7 cellular contexts compared by ENCODE assay signal in the genomic region with DNA sequence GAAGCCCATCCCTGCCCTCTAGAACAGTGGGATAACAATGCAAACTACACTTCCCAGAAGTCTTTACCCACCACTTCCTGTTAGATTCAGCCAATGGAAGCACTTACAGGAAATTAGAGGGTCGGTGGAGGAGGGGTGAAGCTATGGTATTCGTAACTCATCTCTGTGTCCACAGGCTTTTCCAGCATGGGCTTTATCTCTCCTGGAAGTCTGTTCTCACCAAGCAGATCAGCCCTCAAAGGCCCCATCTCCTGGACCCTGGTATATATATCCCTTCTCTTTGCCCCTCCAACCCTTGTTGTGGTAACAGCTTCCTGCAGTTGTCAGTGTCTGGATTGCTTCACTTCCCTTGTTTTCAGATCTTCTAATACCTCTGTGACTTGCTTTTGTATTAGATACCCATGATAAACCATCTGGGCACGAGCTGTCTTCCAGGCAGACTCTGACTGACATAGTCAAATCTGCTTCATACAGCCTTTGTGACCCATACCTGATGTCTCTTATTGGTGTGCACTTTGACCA.
DNase-seq lines count a peak whose midpoint lies in the region; FAIRE-seq and TF ChIP-seq lines count a peak whose summit lies in the region.

No MANE protein-coding gene starts in this region.

- DNase-seq in GM06990 (ENCODE audit: extremely low read depth, insufficient read length) (no peak), H54 (ENCODE audit: insufficient read length, low spot score) (peak; percentile 16), NCI-H2227 (lab: John Stamatoyannopoulos, UW; ENCODE audit: unreplicated experiment) (peak; percentile 8), adipocyte (ENCODE audit: low read depth) (no peak), immature natural killer cell (peak in 2 of 3 donors; percentile 0 to 2), PC-9 (no peak)
- peak; percentile 17 for DNase-seq in stimulated activated CD4-positive, alpha-beta T cell treated with anti-CD3 and anti-CD28 coated beads, Interleukin-4, amount 100 ng/mL, for 24 hours

- peaks cover 0 to 7% (median under 1%) of the 10 kb centered on the region in 6 donors for H3K9me3 Mint-ChIP-seq in immature natural killer cell

- H3K4me3 Mint-ChIP-seq in immature natural killer cell: peak overlapping the region; percentile 53 to 78 (median 67)

- no peak overlapping the region for H3K9ac ChIP-seq in adipocyte (ENCODE audit: low read length)

- H3K27ac Mint-ChIP-seq in immature natural killer cell: peak overlapping the region in 1 of 6 donors; percentile 34

- no peak for TF ChIP-seq POLR2A in H54 (IDR thresholded peaks at IDR 0.05; ENCODE audit: low read depth, low read length)

- H3K4me2 ChIP-seq in PC-9: no peak overlapping the region

- H3K4me3 ChIP-seq in GM06990 (replicated peaks; ENCODE audit: low read depth, low read length): peak overlapping the region; percentile 34
- H3K4me3 ChIP-seq in adipocyte (ENCODE audit: low read length): peak overlapping the region; percentile 75
- H3K4me3 ChIP-seq in PC-9: no peak overlapping the region

- H3K36me3 Mint-ChIP-seq in immature natural killer cell: no peaks in the 10 kb centered on the region

- POLR2A ChIA-PET in PC-9 (lab: Charles Lee; ENCODE audit: unreplicated experiment): no interaction called here

- no peak for FAIRE-seq in H54 (lab: Jason Lieb, UNC)

- no peak overlapping the region for H3K27ac ChIP-seq in PC-9

- H3K27me3 ChIP-seq in GM06990 (replicated peaks; ENCODE audit: control insufficient read depth, insufficient read depth, low read length) (no peaks in the 10 kb centered on the region), adipocyte (replicated peaks; ENCODE audit: control insufficient read depth, insufficient read depth, low read length) (no peaks in the 10 kb centered on the region), PC-9 (ENCODE audit: insufficient read depth, low read depth) (no peaks in the 10 kb centered on the region)

- TF ChIP-seq CTCF in GM06990 (IDR thresholded peaks at IDR 0.05; ENCODE audit: insufficient read depth, low read length, poor library complexity, severe bottlenecking) (no peak), PC-9 (conservative IDR thresholded peaks at IDR 0.05) (no peak)

- H3K27me3 Mint-ChIP-seq in immature natural killer cell (ENCODE audit: low read depth in 3 of 3): peaks cover 0 to 5% (median 3%) of the 10 kb centered on the region in 3 donors

- no peaks in the 10 kb centered on the region for H3F3A ChIP-seq in PC-9 (ENCODE audit: insufficient read depth, low read depth)

- intact Hi-C loops in PC-9 (cut with micrococcal nuclease; ENCODE audit: unreplicated experiment): no loop called here

- CTCF ChIA-PET in PC-9 (lab: Charles Lee): no interaction called here

- peaks cover 0 to 3% of the 10 kb centered on the region in 2 donors for H3K4me1 Mint-ChIP-seq in immature natural killer cell

- BruUV-seq in PC-9 (replicated peaks; lab: Mats Ljungman, UMichigan): no TSS peak

- H3K9me3 ChIP-seq in adipocyte (ENCODE audit: control insufficient read depth, low read length): no peaks in the 10 kb centered on the region
- H3K9me3 ChIP-seq in PC-9 (ENCODE audit: insufficient read depth, low read depth): no peaks in the 10 kb centered on the region

- no peak overlapping the region for H2AFZ ChIP-seq in PC-9

- H3K4me1 ChIP-seq in adipocyte (ENCODE audit: control insufficient read depth, insufficient read depth, low read length) (no peaks in the 10 kb centered on the region), PC-9 (replicated peaks; ENCODE audit: insufficient read depth) (no peaks in the 10 kb centered on the region)

- no peaks in the 10 kb centered on the region; the same call in 1 of the 2 replicates for H4K20me1 ChIP-seq in PC-9 (ENCODE audit: insufficient read depth)

- H3K79me2 ChIP-seq in PC-9 (ENCODE audit: low read depth): no peaks in the 10 kb centered on the region

- no peaks in the 10 kb centered on the region for H3K36me3 ChIP-seq in GM06990 (ENCODE audit: control insufficient read depth, insufficient read depth, low read length)
- no peaks in the 10 kb centered on the region for H3K36me3 ChIP-seq in adipocyte (ENCODE audit: control insufficient read depth, insufficient read depth, low read length, severe bottlenecking)
- H3K36me3 ChIP-seq in PC-9 (ENCODE audit: low read depth): no peaks in the 10 kb centered on the region

- peaks cover 3% of the 10 kb centered on the region; the same call in 1 of the 2 replicates for H3K9me2 ChIP-seq in PC-9 (ENCODE audit: insufficient read depth)

Comparison
In these comparisons a context has a peak if more than half of its experiments do, and no peak if none do; other contexts are left out.
1. DNase-seq: peak in H54 (single experiment), NCI-H2227 (single experiment), immature natural killer cell (2 of 3) and stimulated activated CD4-positive, alpha-beta T cell treated with anti-CD3 and anti-CD28 coated beads, Interleukin-4, amount 100 ng/mL, for 24 hours (single experiment); none in GM06990 (single experiment), adipocyte (single experiment) and PC-9 (0 of 2).